In the genomic region with DNA sequence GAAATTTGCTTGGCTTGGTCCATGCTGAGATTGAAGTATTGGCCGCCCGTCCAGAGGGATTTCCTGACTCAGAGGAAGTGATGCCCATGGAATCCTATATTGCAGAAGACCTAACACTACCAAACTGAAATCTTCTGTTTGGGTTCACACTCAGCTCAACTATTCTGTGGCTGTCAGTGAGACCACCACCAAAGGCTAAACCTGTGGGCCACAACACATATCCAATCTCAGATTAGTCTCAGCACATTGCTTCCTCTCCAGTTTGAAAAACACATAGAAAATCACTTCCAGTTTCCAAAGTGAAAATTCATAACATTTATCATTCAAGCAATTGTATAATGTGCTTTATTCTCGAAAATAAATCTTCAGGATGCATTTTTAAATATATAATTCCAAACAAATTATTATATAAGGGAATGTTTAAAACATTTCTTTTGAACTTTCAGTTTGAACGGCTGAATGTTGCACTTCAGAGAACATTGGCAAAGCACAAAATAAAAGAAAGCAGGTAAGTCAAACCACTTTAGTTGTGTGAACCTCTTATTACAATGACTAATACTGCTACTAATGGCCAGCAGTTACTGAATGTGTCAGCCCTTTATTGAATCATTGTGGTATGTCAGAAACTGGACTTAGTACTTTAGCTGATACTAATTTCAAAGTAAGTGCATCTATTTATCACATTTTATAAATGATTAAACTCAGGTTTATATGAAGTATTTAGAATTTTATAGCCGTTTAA, we compare ENCODE assay signal across 1 cellular context.
TF ChIP-seq lines count a peak whose summit lies in the region.

No MANE protein-coding gene starts in this region.

TF ChIP-seq in GM12878, 131 proteins besides CTCF, POLR2A, EP300 and RAD21 (continued from another document):
- TF ChIP-seq, protein P1, sequence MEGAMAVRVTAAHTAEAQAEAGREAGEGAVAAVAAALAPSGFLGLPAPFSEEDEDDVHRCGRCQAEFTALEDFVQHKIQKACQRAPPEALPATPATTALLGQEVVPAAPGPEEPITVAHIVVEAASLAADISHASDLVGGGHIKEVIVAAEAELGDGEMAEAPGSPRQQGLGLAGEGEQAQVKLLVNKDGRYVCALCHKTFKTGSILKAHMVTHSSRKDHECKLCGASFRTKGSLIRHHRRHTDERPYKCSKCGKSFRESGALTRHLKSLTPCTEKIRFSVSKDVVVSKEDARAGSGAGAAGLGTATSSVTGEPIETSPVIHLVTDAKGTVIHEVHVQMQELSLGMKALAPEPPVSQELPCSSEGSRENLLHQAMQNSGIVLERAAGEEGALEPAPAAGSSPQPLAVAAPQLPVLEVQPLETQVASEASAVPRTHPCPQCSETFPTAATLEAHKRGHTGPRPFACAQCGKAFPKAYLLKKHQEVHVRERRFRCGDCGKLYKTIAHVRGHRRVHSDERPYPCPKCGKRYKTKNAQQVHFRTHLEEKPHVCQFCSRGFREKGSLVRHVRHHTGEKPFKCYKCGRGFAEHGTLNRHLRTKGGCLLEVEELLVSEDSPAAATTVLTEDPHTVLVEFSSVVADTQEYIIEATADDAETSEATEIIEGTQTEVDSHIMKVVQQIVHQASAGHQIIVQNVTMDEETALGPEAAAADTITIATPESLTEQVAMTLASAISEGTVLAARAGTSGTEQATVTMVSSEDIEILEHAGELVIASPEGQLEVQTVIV (IDR thresholded peaks at IDR 0.05; ENCODE audit: borderline replicate concordance, partially characterized antibody) = no peak
- TF ChIP-seq ZBED1 (IDR thresholded peaks at IDR 0.05; ENCODE audit: borderline replicate concordance) (no peak), MTA2 (IDR thresholded peaks at IDR 0.05; ENCODE audit: low read depth) (peak; percentile 93), RAD51 (IDR thresholded peaks at IDR 0.05) (no peak), HCFC1 (IDR thresholded peaks at IDR 0.05; ENCODE audit: low read length) (no peak), GABPA (IDR thresholded peaks at IDR 0.05; ENCODE audit: low read depth) (no peak), NFIC (IDR thresholded peaks at IDR 0.05; ENCODE audit: low read depth, low read length) (no peak), HDAC6 (IDR thresholded peaks at IDR 0.05; ENCODE audit: unreplicated experiment) (no peak), BHLHE40 (IDR thresholded peaks at IDR 0.05; ENCODE audit: borderline replicate concordance in 1 of 2, low read depth in 2 of 2, low read length in 1 of 2) (no peak), ASH2L (IDR thresholded peaks at IDR 0.05; ENCODE audit: borderline replicate concordance, low read depth) (no peak), JUNB (IDR thresholded peaks at IDR 0.05) (peak; percentile 36), TCF3 (IDR thresholded peaks at IDR 0.05; ENCODE audit: borderline replicate concordance, insufficient read depth, low read depth, low read length) (no peak), CBX5 (IDR thresholded peaks at IDR 0.05; ENCODE audit: low read depth) (no peak), BCL11A (IDR thresholded peaks at IDR 0.05; ENCODE audit: low read depth, low read length) (peak; percentile 37; the same call in 1 of the 2 replicates), SP1 (IDR thresholded peaks at IDR 0.05; ENCODE audit: low read depth, low read length) (no peak), JUND (IDR thresholded peaks at IDR 0.05; ENCODE audit: low read depth, low read length) (peak; percentile 75; the same call in 1 of the 2 replicates), TCF12 (IDR thresholded peaks at IDR 0.05; ENCODE audit: low read depth, low read length) (no peak), HDAC2 (IDR thresholded peaks at IDR 0.05) (no peak), NRF1 (conservative IDR thresholded peaks at IDR 0.05; ENCODE audit: low read depth, low read length) (no peak)
- TF ChIP-seq, protein P2, sequence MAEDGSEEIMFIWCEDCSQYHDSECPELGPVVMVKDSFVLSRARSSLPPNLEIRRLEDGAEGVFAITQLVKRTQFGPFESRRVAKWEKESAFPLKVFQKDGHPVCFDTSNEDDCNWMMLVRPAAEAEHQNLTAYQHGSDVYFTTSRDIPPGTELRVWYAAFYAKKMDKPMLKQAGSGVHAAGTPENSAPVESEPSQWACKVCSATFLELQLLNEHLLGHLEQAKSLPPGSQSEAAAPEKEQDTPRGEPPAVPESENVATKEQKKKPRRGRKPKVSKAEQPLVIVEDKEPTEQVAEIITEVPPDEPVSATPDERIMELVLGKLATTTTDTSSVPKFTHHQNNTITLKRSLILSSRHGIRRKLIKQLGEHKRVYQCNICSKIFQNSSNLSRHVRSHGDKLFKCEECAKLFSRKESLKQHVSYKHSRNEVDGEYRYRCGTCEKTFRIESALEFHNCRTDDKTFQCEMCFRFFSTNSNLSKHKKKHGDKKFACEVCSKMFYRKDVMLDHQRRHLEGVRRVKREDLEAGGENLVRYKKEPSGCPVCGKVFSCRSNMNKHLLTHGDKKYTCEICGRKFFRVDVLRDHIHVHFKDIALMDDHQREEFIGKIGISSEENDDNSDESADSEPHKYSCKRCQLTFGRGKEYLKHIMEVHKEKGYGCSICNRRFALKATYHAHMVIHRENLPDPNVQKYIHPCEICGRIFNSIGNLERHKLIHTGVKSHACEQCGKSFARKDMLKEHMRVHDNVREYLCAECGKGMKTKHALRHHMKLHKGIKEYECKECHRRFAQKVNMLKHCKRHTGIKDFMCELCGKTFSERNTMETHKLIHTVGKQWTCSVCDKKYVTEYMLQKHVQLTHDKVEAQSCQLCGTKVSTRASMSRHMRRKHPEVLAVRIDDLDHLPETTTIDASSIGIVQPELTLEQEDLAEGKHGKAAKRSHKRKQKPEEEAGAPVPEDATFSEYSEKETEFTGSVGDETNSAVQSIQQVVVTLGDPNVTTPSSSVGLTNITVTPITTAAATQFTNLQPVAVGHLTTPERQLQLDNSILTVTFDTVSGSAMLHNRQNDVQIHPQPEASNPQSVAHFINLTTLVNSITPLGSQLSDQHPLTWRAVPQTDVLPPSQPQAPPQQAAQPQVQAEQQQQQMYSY (CRISPR knock-in tag; IDR thresholded peaks at IDR 0.05) = no peak
- TF ChIP-seq, protein P3, sequence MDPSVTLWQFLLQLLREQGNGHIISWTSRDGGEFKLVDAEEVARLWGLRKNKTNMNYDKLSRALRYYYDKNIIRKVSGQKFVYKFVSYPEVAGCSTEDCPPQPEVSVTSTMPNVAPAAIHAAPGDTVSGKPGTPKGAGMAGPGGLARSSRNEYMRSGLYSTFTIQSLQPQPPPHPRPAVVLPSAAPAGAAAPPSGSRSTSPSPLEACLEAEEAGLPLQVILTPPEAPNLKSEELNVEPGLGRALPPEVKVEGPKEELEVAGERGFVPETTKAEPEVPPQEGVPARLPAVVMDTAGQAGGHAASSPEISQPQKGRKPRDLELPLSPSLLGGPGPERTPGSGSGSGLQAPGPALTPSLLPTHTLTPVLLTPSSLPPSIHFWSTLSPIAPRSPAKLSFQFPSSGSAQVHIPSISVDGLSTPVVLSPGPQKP (IDR thresholded peaks at IDR 0.05; ENCODE audit: low read depth, low read length) = no peak
- TF ChIP-seq, protein P4, sequence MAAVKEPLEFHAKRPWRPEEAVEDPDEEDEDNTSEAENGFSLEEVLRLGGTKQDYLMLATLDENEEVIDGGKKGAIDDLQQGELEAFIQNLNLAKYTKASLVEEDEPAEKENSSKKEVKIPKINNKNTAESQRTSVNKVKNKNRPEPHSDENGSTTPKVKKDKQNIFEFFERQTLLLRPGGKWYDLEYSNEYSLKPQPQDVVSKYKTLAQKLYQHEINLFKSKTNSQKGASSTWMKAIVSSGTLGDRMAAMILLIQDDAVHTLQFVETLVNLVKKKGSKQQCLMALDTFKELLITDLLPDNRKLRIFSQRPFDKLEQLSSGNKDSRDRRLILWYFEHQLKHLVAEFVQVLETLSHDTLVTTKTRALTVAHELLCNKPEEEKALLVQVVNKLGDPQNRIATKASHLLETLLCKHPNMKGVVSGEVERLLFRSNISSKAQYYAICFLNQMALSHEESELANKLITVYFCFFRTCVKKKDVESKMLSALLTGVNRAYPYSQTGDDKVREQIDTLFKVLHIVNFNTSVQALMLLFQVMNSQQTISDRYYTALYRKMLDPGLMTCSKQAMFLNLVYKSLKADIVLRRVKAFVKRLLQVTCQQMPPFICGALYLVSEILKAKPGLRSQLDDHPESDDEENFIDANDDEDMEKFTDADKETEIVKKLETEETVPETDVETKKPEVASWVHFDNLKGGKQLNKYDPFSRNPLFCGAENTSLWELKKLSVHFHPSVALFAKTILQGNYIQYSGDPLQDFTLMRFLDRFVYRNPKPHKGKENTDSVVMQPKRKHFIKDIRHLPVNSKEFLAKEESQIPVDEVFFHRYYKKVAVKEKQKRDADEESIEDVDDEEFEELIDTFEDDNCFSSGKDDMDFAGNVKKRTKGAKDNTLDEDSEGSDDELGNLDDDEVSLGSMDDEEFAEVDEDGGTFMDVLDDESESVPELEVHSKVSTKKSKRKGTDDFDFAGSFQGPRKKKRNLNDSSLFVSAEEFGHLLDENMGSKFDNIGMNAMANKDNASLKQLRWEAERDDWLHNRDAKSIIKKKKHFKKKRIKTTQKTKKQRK (IDR thresholded peaks at IDR 0.05; ENCODE audit: low read depth, low read length) = no peak
- TF ChIP-seq, protein P5, sequence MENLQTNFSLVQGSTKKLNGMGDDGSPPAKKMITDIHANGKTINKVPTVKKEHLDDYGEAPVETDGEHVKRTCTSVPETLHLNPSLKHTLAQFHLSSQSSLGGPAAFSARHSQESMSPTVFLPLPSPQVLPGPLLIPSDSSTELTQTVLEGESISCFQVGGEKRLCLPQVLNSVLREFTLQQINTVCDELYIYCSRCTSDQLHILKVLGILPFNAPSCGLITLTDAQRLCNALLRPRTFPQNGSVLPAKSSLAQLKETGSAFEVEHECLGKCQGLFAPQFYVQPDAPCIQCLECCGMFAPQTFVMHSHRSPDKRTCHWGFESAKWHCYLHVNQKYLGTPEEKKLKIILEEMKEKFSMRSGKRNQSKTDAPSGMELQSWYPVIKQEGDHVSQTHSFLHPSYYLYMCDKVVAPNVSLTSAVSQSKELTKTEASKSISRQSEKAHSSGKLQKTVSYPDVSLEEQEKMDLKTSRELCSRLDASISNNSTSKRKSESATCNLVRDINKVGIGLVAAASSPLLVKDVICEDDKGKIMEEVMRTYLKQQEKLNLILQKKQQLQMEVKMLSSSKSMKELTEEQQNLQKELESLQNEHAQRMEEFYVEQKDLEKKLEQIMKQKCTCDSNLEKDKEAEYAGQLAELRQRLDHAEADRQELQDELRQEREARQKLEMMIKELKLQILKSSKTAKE (IDR thresholded peaks at IDR 0.05; ENCODE audit: low read depth, poor library complexity, severe bottlenecking) = peak; percentile 41
